In the genomic region with DNA sequence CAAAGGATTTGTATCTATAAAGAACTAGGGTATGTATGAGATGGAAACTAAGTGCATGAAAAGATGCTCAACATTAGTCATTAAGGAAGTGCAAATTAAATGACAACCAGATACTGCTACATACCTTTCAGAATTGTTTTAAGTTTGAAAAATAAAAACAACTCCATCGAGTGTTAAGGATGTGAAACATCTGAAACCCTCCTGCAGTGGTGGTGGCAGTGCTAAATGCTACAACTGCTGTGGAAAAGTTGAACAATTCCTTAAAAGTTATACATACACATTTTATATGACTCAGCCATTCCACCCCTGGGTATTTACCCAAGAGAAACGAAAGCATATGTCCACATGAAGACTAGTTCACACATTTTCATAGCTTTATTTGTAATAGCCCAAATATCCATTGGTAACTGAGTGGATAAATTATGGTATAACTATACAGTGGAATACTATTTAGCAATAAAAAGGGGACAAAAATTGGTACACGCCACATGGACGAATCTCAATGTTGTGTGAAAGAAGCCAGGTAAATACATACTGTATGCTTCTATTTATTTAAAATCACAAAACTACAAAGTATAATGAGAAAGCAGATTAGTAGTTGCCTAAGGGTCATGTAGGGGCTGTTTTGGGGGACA, we compare ENCODE assay signal across 1 cellular context.
TF ChIP-seq lines count a peak whose summit lies in the region.

No MANE protein-coding gene starts in this region.

TF ChIP-seq in IMR-90, 13 proteins besides CTCF, POLR2A, EP300 and RAD21:
- TF ChIP-seq BHLHE40 (IDR thresholded peaks at IDR 0.05; ENCODE audit: low read depth, low read length) (no peak), FOS (IDR thresholded peaks at IDR 0.05; ENCODE audit: low read depth, low read length) (peak; percentile 33; the same call in 1 of the 2 replicates), ELK1 (IDR thresholded peaks at IDR 0.05; ENCODE audit: borderline replicate concordance, low read depth, low read length) (no peak)
